9 cellular contexts compared by ENCODE assay signal in the genomic region with DNA sequence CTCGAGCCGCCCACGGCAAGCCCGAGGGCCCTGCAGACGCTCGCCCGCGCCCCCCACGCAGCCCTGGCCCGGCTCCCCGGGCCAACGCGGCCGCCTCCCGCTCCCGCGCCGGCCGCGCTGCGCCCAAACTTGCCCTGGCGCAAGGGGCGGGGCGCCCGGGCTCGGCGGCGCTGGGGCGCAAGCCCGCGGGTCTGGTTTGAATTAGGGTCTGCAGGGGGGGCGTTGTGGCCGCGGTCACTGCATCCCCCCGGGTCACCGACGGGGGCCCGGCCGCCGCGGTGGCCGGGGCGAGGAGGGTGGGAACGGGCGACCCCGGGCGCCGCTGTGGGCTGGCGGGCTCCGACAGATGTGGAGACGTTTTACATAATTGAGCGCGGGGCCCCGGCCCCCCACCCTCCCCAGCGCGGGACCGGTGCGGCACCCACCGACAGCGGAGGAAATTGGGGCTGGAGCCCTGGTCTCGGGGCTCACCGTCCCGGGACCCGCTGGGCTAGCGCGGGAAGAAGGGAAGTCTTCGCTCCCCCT. TPM values are rescaled to one million over a fixed set of nuclear protein-coding genes. Genes with fewer than 3 reads are reported as not detected.
DNase-seq lines count a peak whose midpoint lies in the region; ATAC-seq and TF ChIP-seq lines count a peak whose summit lies in the region.
"Had no signal": no experiment of that assay in that cellular context is flagged by ENCODE, and none has a peak within 500 bp of the region (broad histone marks: within the 10 kb centered on the region; RNA-seq: fewer than 3 reads in every experiment).

No MANE protein-coding gene starts in this region.

- no peak for TF ChIP-seq CTCF in WI38 (IDR thresholded peaks at IDR 0.05; ENCODE audit: low read depth, low read length)
- TF ChIP-seq CTCF in type B pancreatic cell (conservative IDR thresholded peaks at IDR 0.05), result peak; percentile 22

- no peak overlapping the region for H3K4me3 Mint-ChIP-seq in type B pancreatic cell

- H3K4me1 ChIP-seq in ES-I3 (ENCODE audit: insufficient read depth, low read length), result peaks cover 31% of the 10 kb centered on the region

- no peak overlapping the region for H3K27ac Mint-ChIP-seq in type B pancreatic cell

- DNase-seq in iPS-NIHi11 (ENCODE audit: low spot score) (peak; percentile 64), type B pancreatic cell (ENCODE audit: extremely low spot score, unreplicated experiment) (no peak), HT-29 (ENCODE audit: low spot score) (no peak), NOMO-1 treated with DMSO at 0.1 percent for 48 hours (lab: John Stamatoyannopoulos, UW; ENCODE audit: unreplicated experiment) (no peak)

- H3K9me3 Mint-ChIP-seq in type B pancreatic cell, result no peaks in the 10 kb centered on the region

- H3K36me3 ChIP-seq in ES-I3 (ENCODE audit: insufficient read depth, low read length), result no peaks in the 10 kb centered on the region

- H3K9ac ChIP-seq in ES-I3 (ENCODE audit: low read depth, low read length), result peak overlapping the region; percentile 88

- H3K9me3 ChIP-seq in ES-I3 (ENCODE audit: control insufficient read depth, insufficient read depth, low read length), result no peaks in the 10 kb centered on the region

- H3K36me3 Mint-ChIP-seq in type B pancreatic cell, result peaks cover 16% of the 10 kb centered on the region

- ATAC-seq in HG02642 (IDR thresholded peaks at IDR 0.05; ENCODE audit: poor library complexity, unreplicated experiment) (peak; percentile 33), HG03460 (IDR thresholded peaks at IDR 0.05; ENCODE audit: unreplicated experiment) (no peak)

- H3K27me3 Mint-ChIP-seq in type B pancreatic cell, result peaks cover 5% of the 10 kb centered on the region

- peaks cover 36% of the 10 kb centered on the region for H3K4me1 Mint-ChIP-seq in type B pancreatic cell (ENCODE audit: unreplicated experiment)

- peak overlapping the region; percentile 60 for H3K4me3 ChIP-seq in WI38 (ENCODE audit: low read depth, low read length)

RNA-seq across cellular contexts. Expression of gene SDC1, which starts 0.7 kb away (rescaled TPM):
- 164 and 375 TPM in 2 replicates for total RNA-seq in type B pancreatic cell (ENCODE audit: low replicate concordance)
- 304 and 307 TPM in 2 replicates for total RNA-seq in HT-29 (2014; rRNA removed; shearing (Covaris generic))
- total RNA-seq: mononuclear cell had no signal
